In genomic region chr11:40421187-40421586, GRCh38 we compare ENCODE assay signal across 22 cellular contexts.
DNase-seq lines count a peak whose midpoint lies in the region; ATAC-seq, FAIRE-seq and TF ChIP-seq lines count a peak whose summit lies in the region.
"Had no signal": no experiment of that assay in that cellular context is flagged by ENCODE, and none has a peak within 500 bp of the region (broad histone marks: within the 10 kb centered on the region; RNA-seq: fewer than 3 reads in every experiment).

No MANE protein-coding gene starts in this region.

- no peak overlapping the region for H3K9ac ChIP-seq in liver (ENCODE audit: low read depth in 1 of 2, low read length in 2 of 2)
- H3K9ac ChIP-seq in HepG2 (ENCODE audit: insufficient read depth, low read depth, low read length) = no peak overlapping the region
- H3K9ac ChIP-seq: BLaER1 had no signal

- H3K9me3 ChIP-seq in liver (ENCODE audit: control insufficient read depth in 4 of 4, low read length in 3 of 4) (no peaks in the 10 kb centered on the region), HepG2 (ENCODE audit: low read length) (peaks cover 34% of the 10 kb centered on the region), right lobe of liver (no peaks in the 10 kb centered on the region)
- H3K9me3 ChIP-seq: A549, BE2C, BLaER1 had no signal

- ATAC-seq in HepG2 = no peak
- ATAC-seq in right lobe of liver = peak; percentile 84 to 96 (median 90)
- no peak for ATAC-seq in GM18867 (IDR thresholded peaks at IDR 0.05; ENCODE audit: unreplicated experiment)
- ATAC-seq: A549 had no signal

- H3K27ac ChIP-seq in liver (ENCODE audit: low read depth in 1 of 2, low read length in 2 of 2) (no peak overlapping the region), HepG2 (ENCODE audit: extremely low read length, insufficient read depth, low read length) (no peak overlapping the region), right lobe of liver (no peak overlapping the region)
- H3K27ac ChIP-seq: 22Rv1, A549, BLaER1 had no signal

- intact Hi-C loops in HepG2 (cut with micrococcal nuclease; ENCODE audit: unreplicated experiment) (no loop called here), right lobe of liver (cut with DNase I) (no loop called here)

- TF ChIP-seq CTCF in liver (IDR thresholded peaks at IDR 0.05; ENCODE audit: low read depth, low read length, missing input control) (no peak), HepG2 (CRISPR knock-in tag; IDR thresholded peaks at IDR 0.05) (no peak), right lobe of liver (IDR thresholded peaks at IDR 0.05) (no peak)

- H3K36me3 ChIP-seq in liver (ENCODE audit: control insufficient read depth in 4 of 4, insufficient read depth in 3 of 4, low read depth in 1 of 4, low read length in 3 of 4) (no peaks in the 10 kb centered on the region), HepG2 (replicated peaks in 1 of 2; ENCODE audit: control insufficient read depth in 1 of 2, insufficient read depth in 2 of 2, low read length in 2 of 2) (no peaks in the 10 kb centered on the region), right lobe of liver (no peaks in the 10 kb centered on the region)
- H3K36me3 ChIP-seq: BE2C, BLaER1 had no signal

- peak in 1 of 2 donors; percentile 36 for TF ChIP-seq RAD21 in liver (IDR thresholded peaks at IDR 0.05)
- TF ChIP-seq RAD21 in HepG2 (CRISPR knock-in tag; IDR thresholded peaks at IDR 0.05) = no peak

- no peak for FAIRE-seq in HepG2 (lab: Jason Lieb, UNC)
- FAIRE-seq: A549, G401.6, GM12891 had no signal

- no peaks in the 10 kb centered on the region for H3K79me2 ChIP-seq in HepG2 (ENCODE audit: insufficient read depth, low read length)

- in situ Hi-C loops in HepG2 (cut with HindIII; ENCODE audit: extremely low pct_ligation_motif_present, low pct_unique_long_range_greater_than_20kb) = no loop called here

- H3K4me3 ChIP-seq in liver (ENCODE audit: low read depth in 1 of 3, low read length in 3 of 3) (peak overlapping the region in 1 of 3 donors; percentile 5), HepG2 (replicated peaks in 1 of 3; ENCODE audit: insufficient read depth in 1 of 3, low read depth in 2 of 3, low read length in 3 of 3) (no peak overlapping the region), right lobe of liver (no peak overlapping the region)
- H3K4me3 ChIP-seq: A549, BLaER1 had no signal

- H3K4me1 ChIP-seq in liver (ENCODE audit: control insufficient read depth in 4 of 4, insufficient read depth in 4 of 4, low read length in 3 of 4) (peaks cover 0 to 8% (median 1%) of the 10 kb centered on the region in 4 donors), HepG2 (ENCODE audit: insufficient read depth, low read length) (no peaks in the 10 kb centered on the region), right lobe of liver (peaks cover 0 to 10% (median 0%) of the 10 kb centered on the region in 4 donors)
- H3K4me1 ChIP-seq: A549, BE2C, BLaER1 had no signal

- POLR2A ChIA-PET in HepG2 (lab: Yijun Ruan, JAX) = no interaction called here

- no TSS peak for BruUV-seq in HepG2 (replicated peaks; lab: Mats Ljungman, UMichigan)

- no peaks in the 10 kb centered on the region for H3K27me3 ChIP-seq in liver (ENCODE audit: control insufficient read depth in 4 of 4, insufficient read depth in 4 of 4, low read length in 3 of 4)
- H3K27me3 ChIP-seq in HepG2 (ENCODE audit: control insufficient read depth in 1 of 2, insufficient read depth in 2 of 2, low read length in 2 of 2) = no peaks in the 10 kb centered on the region
- H3K27me3 ChIP-seq in right lobe of liver = no peaks in the 10 kb centered on the region
- H3K27me3 ChIP-seq: BE2C, BLaER1 had no signal

- WGBS in liver = 26% methylated on average over 2 of the region's 2 CpGs
- WGBS in HepG2 (ENCODE audit: low lambda C conversion rate) = 10% methylated on average over 2 of the region's 2 CpGs
- 6% methylated on average over 1 of the region's 2 CpGs for WGBS in right lobe of liver (ENCODE audit: insufficient coverage, low coverage, low lambda C conversion rate, missing lambda C conversion rate)

- TF ChIP-seq EP300 in HepG2 (IDR thresholded peaks at IDR 0.05; ENCODE audit: low read depth in 2 of 2, low read length in 2 of 2) (no peak), HepG2 (CRISPR knock-in tag; IDR thresholded peaks at IDR 0.05; ENCODE audit: borderline replicate concordance) (no peak)

- no peak overlapping the region for H3K4me2 ChIP-seq in HepG2 (ENCODE audit: low read depth, low read length)
- H3K4me2 ChIP-seq: A549, BLaER1 had no signal

- DNase-seq in NCI-H1105 treated with DMSO at 0.1 percent for 48 hours (lab: John Stamatoyannopoulos, UW) (peak; percentile 3), NCI-H1105 (lab: John Stamatoyannopoulos, UW) (no peak), HepG2 (ENCODE audit: low spot score) (no peak), right lobe of liver (peak; percentile 42 to 85 (median 68))
- DNase-seq: BE2C; C1 segment of cervical spinal cord; CD4-positive, alpha-beta memory T cell; CD4-positive, CD25-positive, alpha-beta regulatory T cell; CD8-positive, alpha-beta memory T cell; COR-L47; DMS 273 treated with DMSO at 0.1 percent for 48 hours; DMS153; DMS53; DMS79 treated with DMSO at 0.1 percent for 48 hours; GF-D8 had no signal

- no peak overlapping the region for H2AFZ ChIP-seq in HepG2 (ENCODE audit: low read length)

- no peaks in the 10 kb centered on the region for H4K20me1 ChIP-seq in HepG2 (ENCODE audit: insufficient read depth, low read length)
- H4K20me1 ChIP-seq: BLaER1 had no signal

- CTCF ChIA-PET in HepG2 (lab: Yijun Ruan, JAX; ENCODE audit: low intra/inter-chr PET ratio, low total read pairs) = no interaction called here

- TF ChIP-seq POLR2A in HepG2 (IDR thresholded peaks at IDR 0.05; ENCODE audit: insufficient read depth in 1 of 2, low read depth in 2 of 2, low read length in 2 of 2) (no peak), right lobe of liver (IDR thresholded peaks at IDR 0.05) (no peak)

TF ChIP-seq in liver, 16 proteins besides CTCF, POLR2A, EP300 and RAD21 (continues in another document):
- TF ChIP-seq, protein P1, sequence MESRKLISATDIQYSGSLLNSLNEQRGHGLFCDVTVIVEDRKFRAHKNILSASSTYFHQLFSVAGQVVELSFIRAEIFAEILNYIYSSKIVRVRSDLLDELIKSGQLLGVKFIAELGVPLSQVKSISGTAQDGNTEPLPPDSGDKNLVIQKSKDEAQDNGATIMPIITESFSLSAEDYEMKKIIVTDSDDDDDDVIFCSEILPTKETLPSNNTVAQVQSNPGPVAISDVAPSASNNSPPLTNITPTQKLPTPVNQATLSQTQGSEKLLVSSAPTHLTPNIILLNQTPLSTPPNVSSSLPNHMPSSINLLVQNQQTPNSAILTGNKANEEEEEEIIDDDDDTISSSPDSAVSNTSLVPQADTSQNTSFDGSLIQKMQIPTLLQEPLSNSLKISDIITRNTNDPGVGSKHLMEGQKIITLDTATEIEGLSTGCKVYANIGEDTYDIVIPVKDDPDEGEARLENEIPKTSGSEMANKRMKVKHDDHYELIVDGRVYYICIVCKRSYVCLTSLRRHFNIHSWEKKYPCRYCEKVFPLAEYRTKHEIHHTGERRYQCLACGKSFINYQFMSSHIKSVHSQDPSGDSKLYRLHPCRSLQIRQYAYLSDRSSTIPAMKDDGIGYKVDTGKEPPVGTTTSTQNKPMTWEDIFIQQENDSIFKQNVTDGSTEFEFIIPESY (IDR thresholded peaks at IDR 0.05) = no peak
- TF ChIP-seq SP1 (IDR thresholded peaks at IDR 0.05) (peak; percentile 34), FOXA2 (IDR thresholded peaks at IDR 0.05) (no peak), JUND (IDR thresholded peaks at IDR 0.05) (no peak), YY1 (IDR thresholded peaks at IDR 0.05) (peak; percentile 85), RXRA (IDR thresholded peaks at IDR 0.05) (peak in 1 of 2 donors; percentile 8), GABPA (IDR thresholded peaks at IDR 0.05 in 1 of 2, conservative IDR thresholded peaks at IDR 0.05 in 1 of 2) (no peak), HNF4A (conservative IDR thresholded peaks at IDR 0.05) (peak; percentile 71 to 72), TAF1 (conservative IDR thresholded peaks at IDR 0.05) (no peak), NR2F2 (IDR thresholded peaks at IDR 0.05) (no peak)
- TF ChIP-seq, protein P2, sequence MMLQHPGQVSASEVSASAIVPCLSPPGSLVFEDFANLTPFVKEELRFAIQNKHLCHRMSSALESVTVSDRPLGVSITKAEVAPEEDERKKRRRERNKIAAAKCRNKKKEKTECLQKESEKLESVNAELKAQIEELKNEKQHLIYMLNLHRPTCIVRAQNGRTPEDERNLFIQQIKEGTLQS (IDR thresholded peaks at IDR 0.05) = no peak

TF ChIP-seq in HepG2, 621 proteins besides CTCF, POLR2A, EP300 and RAD21:
- TF ChIP-seq HOXA3 (CRISPR knock-in tag; IDR thresholded peaks at IDR 0.05) (no peak), ZNF232 (CRISPR knock-in tag; IDR thresholded peaks at IDR 0.05; ENCODE audit: borderline replicate concordance) (no peak), JUND (CRISPR knock-in tag; IDR thresholded peaks at IDR 0.05) (no peak), HNRNPH1 (optimal IDR thresholded peaks at IDR 0.05; ENCODE audit: low read depth, low read length) (no peak), FIP1L1 (IDR thresholded peaks at IDR 0.05; ENCODE audit: borderline replicate concordance, insufficient read depth, low read depth, low read length) (no peak), ZFAT (CRISPR knock-in tag; conservative IDR thresholded peaks at IDR 0.05) (no peak), TAF1 (CRISPR knock-in tag; IDR thresholded peaks at IDR 0.05) (no peak), MAFG (CRISPR knock-in tag; IDR thresholded peaks at IDR 0.05) (no peak), MED13 (CRISPR knock-in tag; IDR thresholded peaks at IDR 0.05) (no peak), ZNF317 (CRISPR knock-in tag; IDR thresholded peaks at IDR 0.05) (no peak)
- TF ChIP-seq, protein P3, sequence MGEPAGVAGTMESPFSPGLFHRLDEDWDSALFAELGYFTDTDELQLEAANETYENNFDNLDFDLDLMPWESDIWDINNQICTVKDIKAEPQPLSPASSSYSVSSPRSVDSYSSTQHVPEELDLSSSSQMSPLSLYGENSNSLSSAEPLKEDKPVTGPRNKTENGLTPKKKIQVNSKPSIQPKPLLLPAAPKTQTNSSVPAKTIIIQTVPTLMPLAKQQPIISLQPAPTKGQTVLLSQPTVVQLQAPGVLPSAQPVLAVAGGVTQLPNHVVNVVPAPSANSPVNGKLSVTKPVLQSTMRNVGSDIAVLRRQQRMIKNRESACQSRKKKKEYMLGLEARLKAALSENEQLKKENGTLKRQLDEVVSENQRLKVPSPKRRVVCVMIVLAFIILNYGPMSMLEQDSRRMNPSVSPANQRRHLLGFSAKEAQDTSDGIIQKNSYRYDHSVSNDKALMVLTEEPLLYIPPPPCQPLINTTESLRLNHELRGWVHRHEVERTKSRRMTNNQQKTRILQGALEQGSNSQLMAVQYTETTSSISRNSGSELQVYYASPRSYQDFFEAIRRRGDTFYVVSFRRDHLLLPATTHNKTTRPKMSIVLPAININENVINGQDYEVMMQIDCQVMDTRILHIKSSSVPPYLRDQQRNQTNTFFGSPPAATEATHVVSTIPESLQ (CRISPR knock-in tag; conservative IDR thresholded peaks at IDR 0.05) = no peak
TF ChIP-seq in HepG2: peak in this region for 0.

Comparison
In these comparisons a context has a peak if more than half of its experiments do, and no peak if none do; other contexts are left out.
1. DNase-seq: peak in NCI-H1105 treated with DMSO at 0.1 percent for 48 hours (single experiment) and right lobe of liver (3 of 3); none in NCI-H1105 (single experiment) and HepG2 (single experiment).
2. ATAC-seq: peak in right lobe of liver (4 of 4); none in HepG2 (single experiment) and GM18867 (single experiment).